ENCODE assay signal across 7 cellular contexts in the genomic region with DNA sequence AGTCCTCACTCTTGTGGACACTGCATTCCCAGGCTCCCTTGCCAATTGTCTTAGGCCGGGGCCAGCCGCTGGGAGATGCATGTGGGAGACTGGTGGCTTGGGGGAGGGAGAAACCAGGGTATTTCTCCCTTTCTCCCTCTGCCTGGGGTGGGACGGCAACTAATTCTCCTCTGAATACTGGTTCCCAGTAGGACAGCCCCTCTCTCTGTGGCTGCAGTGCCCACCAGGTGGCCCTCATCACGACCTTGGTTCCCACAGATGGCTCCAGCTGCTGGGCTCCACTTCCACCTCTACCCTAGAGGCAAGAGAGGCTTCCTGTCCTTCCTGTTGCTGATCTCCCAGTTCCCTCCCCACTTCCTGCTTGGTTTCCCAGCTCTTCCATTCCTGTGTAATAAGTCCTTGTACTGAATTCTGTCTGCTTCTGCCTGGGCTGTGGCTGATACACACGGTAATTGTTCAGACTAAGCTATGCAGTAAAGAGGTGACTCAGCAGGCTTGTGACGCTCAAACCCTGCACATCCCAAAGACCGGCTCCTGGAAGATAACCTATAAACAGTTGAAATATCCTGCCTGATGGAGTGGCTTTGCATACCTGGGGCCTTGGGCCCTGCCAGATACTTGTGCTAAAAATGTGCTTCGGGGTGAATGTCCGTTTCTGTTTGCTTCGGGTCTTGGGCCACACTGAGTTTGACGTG. TPM values are rescaled to one million over a fixed set of nuclear protein-coding genes. Genes with fewer than 3 reads are reported as not detected.
DNase-seq lines count a peak whose midpoint lies in the region; TF ChIP-seq lines count a peak whose summit lies in the region.

No MANE protein-coding gene starts in this region.

- TF ChIP-seq CTCF in fibroblast of villous mesenchyme (IDR thresholded peaks at IDR 0.05; ENCODE audit: insufficient read depth, low read depth, low read length): peak; percentile 7
- no peak for TF ChIP-seq CTCF in sigmoid colon (IDR thresholded peaks at IDR 0.05)

- H3K9me3 ChIP-seq in sigmoid colon (no peaks in the 10 kb centered on the region), HAP-1 (no peaks in the 10 kb centered on the region)

- in situ Hi-C loops in HAP-1 (cut with MboI; ENCODE audit: low sequenced_read_pairs): no loop called here

- H3K4me3 ChIP-seq in fibroblast of villous mesenchyme (ENCODE audit: low read depth, low read length) (no peak overlapping the region), sigmoid colon (no peak overlapping the region), HAP-1 (no peak overlapping the region)

- no peak for TF ChIP-seq EP300 in sigmoid colon (IDR thresholded peaks at IDR 0.05)

- H3K4me1 ChIP-seq in sigmoid colon: peaks cover 0 to 45% (median 43%) of the 10 kb centered on the region in 4 donors
- H3K4me1 ChIP-seq in HAP-1: no peaks in the 10 kb centered on the region

- intact Hi-C loops in sigmoid colon (cut with DNase I): loop anchor here (5.0 kb wide), 1 partner anchor 47 kb away; the partner anchor contains the start of gene CNBP

- peak overlapping the region; percentile 7 to 92 (median 53) for H3K27ac ChIP-seq in sigmoid colon

- WGBS in sigmoid colon, 2 donors: 73 to 75% methylated on average over 11 of the region's 11 CpGs

- DNase-seq in H4 (ENCODE audit: low spot score): peak; percentile 93
- DNase-seq in RPMI7951 (ENCODE audit: low read depth): peak; percentile 91
- DNase-seq in fibroblast of villous mesenchyme (ENCODE audit: low read depth): peak; percentile 80
- no peak for DNase-seq in sigmoid colon
- DNase-seq in activated CD8-positive, alpha-beta memory T cell treated with anti-CD3 and anti-CD28 coated beads for 24 hours: no peak
- DNase-seq in HAP-1 (ENCODE audit: low spot score in 2 of 2): no peak
- DNase-seq in RPMI8226: no peak

- no peaks in the 10 kb centered on the region for H3K27me3 ChIP-seq in sigmoid colon
- no peaks in the 10 kb centered on the region for H3K27me3 ChIP-seq in HAP-1 (ENCODE audit: low read depth)

- TF ChIP-seq POLR2A in sigmoid colon (IDR thresholded peaks at IDR 0.05): no peak

- H3K36me3 ChIP-seq in sigmoid colon (no peaks in the 10 kb centered on the region), HAP-1 (replicated peaks) (no peaks in the 10 kb centered on the region)

RNA-seq across cellular contexts. Expression of gene COPG1, which starts 20.4 kb away (rescaled TPM):
- 181 and 213 TPM in 2 replicates for total RNA-seq in H4 (2014; rRNA removed; shearing (Covaris generic))
- 139 and 166 TPM in 2 replicates for total RNA-seq in RPMI7951 (2014; rRNA removed; shearing (Covaris generic))
- total RNA-seq in fibroblast of villous mesenchyme (371 and 402 TPM in 2 replicates), sigmoid colon (10 to 100 TPM; 50.9 to 78.1 (median 57.9) TPM)
- 100 to 1,000 TPM; 104 to 151 (median 148) TPM for polyA plus RNA-seq in sigmoid colon

RNA-seq across cellular contexts. Expression of gene CNBP, which starts 45.3 kb away (rescaled TPM):
- 336 and 394 TPM in 2 replicates for total RNA-seq in H4 (2014; rRNA removed; shearing (Covaris generic))
- 394 and 396 TPM in 2 replicates for total RNA-seq in RPMI7951 (2014; rRNA removed; shearing (Covaris generic))
- total RNA-seq in fibroblast of villous mesenchyme: 197 and 202 TPM in 2 replicates
- total RNA-seq in sigmoid colon: 100 to 1,000 TPM; 398 to 687 (median 623) TPM
- polyA plus RNA-seq in sigmoid colon: 100 to 1,000 TPM; 251 to 392 (median 343) TPM

RNA-seq across cellular contexts. Expression of gene HMCES, which starts 49.6 kb away (rescaled TPM):
- 39.3 and 58.0 TPM in 2 replicates for total RNA-seq in H4 (2014; rRNA removed; shearing (Covaris generic))
- 38.2 and 38.3 TPM in 2 replicates for total RNA-seq in RPMI7951 (2014; rRNA removed; shearing (Covaris generic))
- total RNA-seq in fibroblast of villous mesenchyme (18.0 and 29.4 TPM in 2 replicates), sigmoid colon (10 to 100 TPM; 15.2 to 22.5 (median 20.2) TPM)
- polyA plus RNA-seq in sigmoid colon: 10 to 100 TPM; 21.6 to 41.2 (median 25.4) TPM

Comparison
In these comparisons a context has a peak if more than half of its experiments do, and no peak if none do; other contexts are left out.
1. DNase-seq: peak in H4 (single experiment), RPMI7951 (single experiment) and fibroblast of villous mesenchyme (single experiment); none in sigmoid colon (single experiment), activated CD8-positive, alpha-beta memory T cell treated with anti-CD3 and anti-CD28 coated beads for 24 hours (single experiment), HAP-1 (0 of 2) and RPMI8226 (single experiment).